ENCODE assay signal across 9 cellular contexts in genomic region chr21:45326169-45326833, GRCh38. TPM values are rescaled to one million over a fixed set of nuclear protein-coding genes. Genes with fewer than 3 reads are reported as not detected.
DNase-seq lines count a peak whose midpoint lies in the region; ATAC-seq and TF ChIP-seq lines count a peak whose summit lies in the region.
"Had no signal": no experiment of that assay in that cellular context is flagged by ENCODE, and none has a peak within 500 bp of the region (broad histone marks: within the 10 kb centered on the region; RNA-seq: fewer than 3 reads in every experiment).

No MANE protein-coding gene starts in this region.

- peak; percentile 12 for ATAC-seq in activated naive CD8-positive, alpha-beta T cell treated with anti-CD3 and anti-CD28 coated beads, Interleukin-2, amount 50 U/mL, for 24 hours
- peak; percentile 22 to 29 for ATAC-seq in stimulated activated naive B cell treated with anti-CD40 and anti-IgM and Interleukin-4, amounts not matched to agents 10 μg/mL and 1 μg/mL and 100 μg/mL, for 72 hours (replicated peaks)
- ATAC-seq in GM18498 (IDR thresholded peaks at IDR 0.05; ENCODE audit: unreplicated experiment) = no peak

- 0 out of 2 replicates have a peak, but pooled peaks cover 4% of the 10 kb centered on the region for H3F3A ChIP-seq in GM23248 (ENCODE audit: insufficient read depth)

- in situ Hi-C loops in GM23248 (cut with MboI) = no loop called here

- H3K4me1 ChIP-seq in GM23248 (ENCODE audit: insufficient read depth) = peaks cover 27% of the 10 kb centered on the region
- peaks cover 14 to 31% of the 10 kb centered on the region in 2 donors for H3K4me1 ChIP-seq in uterus

- TF ChIP-seq POLR2A in uterus (IDR thresholded peaks at IDR 0.05) = no peak

- TF ChIP-seq CTCF in uterus (IDR thresholded peaks at IDR 0.05) = no peak

- H3K9me3 ChIP-seq in GM23248 (ENCODE audit: low read depth) (no peaks in the 10 kb centered on the region), uterus (no peaks in the 10 kb centered on the region)

- no peak overlapping the region for H2AFZ ChIP-seq in GM23248

- H3K9ac ChIP-seq in GM23248 = no peak overlapping the region

- H3K36me3 ChIP-seq in GM23248 (ENCODE audit: low read depth) (no peaks in the 10 kb centered on the region), uterus (no peaks in the 10 kb centered on the region)

- H3K36me3 Mint-ChIP-seq in activated naive CD8-positive, alpha-beta T cell treated with anti-CD3 and anti-CD28 coated beads, Interleukin-2, amount 50 U/mL, for 24 hours (ENCODE audit: low read depth) = no peaks in the 10 kb centered on the region
- peaks cover 0 to 3% of the 10 kb centered on the region in 2 donors for H3K36me3 Mint-ChIP-seq in stimulated activated naive B cell treated with anti-CD40 and anti-IgM and Interleukin-4, amounts not matched to agents 10 μg/mL and 1 μg/mL and 100 μg/mL, for 72 hours

- H3K4me3 ChIP-seq in GM23248 = no peak overlapping the region
- H3K4me3 ChIP-seq in uterus = no peak overlapping the region

- intact Hi-C loops in uterus (cut with DNase I; ENCODE audit: low total_unique reads) = no loop called here

- peak; percentile 83 for DNase-seq in GM23248
- DNase-seq in activated naive CD8-positive, alpha-beta T cell treated with anti-CD3 and anti-CD28 coated beads, Interleukin-2, amount 50 U/mL, for 24 hours = no peak
- peak; percentile 58 to 66 for DNase-seq in hippocampal formation (lab: John Stamatoyannopoulos, UW)
- DNase-seq in stimulated activated naive B cell treated with anti-CD40 and anti-IgM and Interleukin-4, amounts not matched to agents 10 μg/mL and 1 μg/mL and 100 μg/mL, for 72 hours = no peak
- DNase-seq in NCI-H1417 (lab: John Stamatoyannopoulos, UW) = no peak
- DNase-seq in uterus = no peak
- DNase-seq: NCI-H226; stimulated activated CD4-positive, alpha-beta T cell treated with anti-CD3 and anti-CD28 coated beads, Interleukin-2, amount 100 ng/mL, for 48 hours had no signal

- H3K9me3 Mint-ChIP-seq in activated naive CD8-positive, alpha-beta T cell treated with anti-CD3 and anti-CD28 coated beads, Interleukin-2, amount 50 U/mL, for 24 hours = no peaks in the 10 kb centered on the region
- H3K9me3 Mint-ChIP-seq in stimulated activated naive B cell treated with anti-CD40 and anti-IgM and Interleukin-4, amounts not matched to agents 10 μg/mL and 1 μg/mL and 100 μg/mL, for 72 hours = no peaks in the 10 kb centered on the region

- no peaks in the 10 kb centered on the region for H3K27me3 ChIP-seq in GM23248 (replicated peaks; ENCODE audit: insufficient read depth)
- no peaks in the 10 kb centered on the region for H3K27me3 ChIP-seq in uterus

- H3K27ac Mint-ChIP-seq in activated naive CD8-positive, alpha-beta T cell treated with anti-CD3 and anti-CD28 coated beads, Interleukin-2, amount 50 U/mL, for 24 hours = no peak overlapping the region
- no peak overlapping the region for H3K27ac Mint-ChIP-seq in stimulated activated naive B cell treated with anti-CD40 and anti-IgM and Interleukin-4, amounts not matched to agents 10 μg/mL and 1 μg/mL and 100 μg/mL, for 72 hours

- H3K4me2 ChIP-seq in GM23248 (ENCODE audit: unreplicated experiment) = no peak overlapping the region

- H3K4me3 Mint-ChIP-seq in activated naive CD8-positive, alpha-beta T cell treated with anti-CD3 and anti-CD28 coated beads, Interleukin-2, amount 50 U/mL, for 24 hours = no peak overlapping the region
- H3K4me3 Mint-ChIP-seq in stimulated activated naive B cell treated with anti-CD40 and anti-IgM and Interleukin-4, amounts not matched to agents 10 μg/mL and 1 μg/mL and 100 μg/mL, for 72 hours = no peak overlapping the region

- H3K79me2 ChIP-seq in GM23248 (ENCODE audit: insufficient read depth) = no peaks in the 10 kb centered on the region

- H3K4me1 Mint-ChIP-seq in activated naive CD8-positive, alpha-beta T cell treated with anti-CD3 and anti-CD28 coated beads, Interleukin-2, amount 50 U/mL, for 24 hours = peaks cover 19% of the 10 kb centered on the region
- H3K4me1 Mint-ChIP-seq in stimulated activated naive B cell treated with anti-CD40 and anti-IgM and Interleukin-4, amounts not matched to agents 10 μg/mL and 1 μg/mL and 100 μg/mL, for 72 hours = peaks cover 24 to 34% of the 10 kb centered on the region in 2 donors

- H3K27me3 Mint-ChIP-seq in activated naive CD8-positive, alpha-beta T cell treated with anti-CD3 and anti-CD28 coated beads, Interleukin-2, amount 50 U/mL, for 24 hours = peaks cover 1% of the 10 kb centered on the region
- H3K27me3 Mint-ChIP-seq in stimulated activated naive B cell treated with anti-CD40 and anti-IgM and Interleukin-4, amounts not matched to agents 10 μg/mL and 1 μg/mL and 100 μg/mL, for 72 hours = peaks cover 40 to 54% of the 10 kb centered on the region in 2 donors

- WGBS in GM23248 (ENCODE audit: low coverage in 1 of 2, low lambda C conversion rate in 2 of 2, missing lambda C conversion rate in 2 of 2), 2 experiments = 69 to 70% methylated on average over 25 of the region's 25 CpGs

- H3K27ac ChIP-seq in GM23248 (no peak overlapping the region), uterus (no peak overlapping the region)

- no peaks in the 10 kb centered on the region for H4K20me1 ChIP-seq in GM23248 (ENCODE audit: insufficient read depth)

- no peaks in the 10 kb centered on the region for H3K9me2 ChIP-seq in GM23248 (ENCODE audit: insufficient read depth)

RNA-seq across cellular contexts. Expression of gene POFUT2, which starts 38.6 kb away (rescaled TPM):
- 48.2 and 54.0 TPM in 2 replicates for total RNA-seq in GM23248 (2014; rRNA removed; shearing (Covaris generic))
- polyA plus RNA-seq in GM23248 (2016; fragmentation: Nextera tagmentation; extraction: Ambion mirVana) = 30.1 and 30.9 TPM in 2 replicates
- total RNA-seq in uterus = 10 to 100 TPM in 3 of 4 donors, 1 to 10 TPM in 1; 6.2 to 49.7 (median 24.6) TPM

Comparison
In these comparisons a context has a peak if more than half of its experiments do, and no peak if none do; other contexts are left out.
1. DNase-seq: peak in GM23248 (single experiment) and hippocampal formation (2 of 2); none in activated naive CD8-positive, alpha-beta T cell treated with anti-CD3 and anti-CD28 coated beads, Interleukin-2, amount 50 U/mL, for 24 hours (single experiment), stimulated activated naive B cell treated with anti-CD40 and anti-IgM and Interleukin-4, amounts not matched to agents 10 μg/mL and 1 μg/mL and 100 μg/mL, for 72 hours (single experiment), NCI-H1417 (0 of 3) and uterus (0 of 2).